Comparison of ENCODE assay signal across 17 cellular contexts in the genomic region with DNA sequence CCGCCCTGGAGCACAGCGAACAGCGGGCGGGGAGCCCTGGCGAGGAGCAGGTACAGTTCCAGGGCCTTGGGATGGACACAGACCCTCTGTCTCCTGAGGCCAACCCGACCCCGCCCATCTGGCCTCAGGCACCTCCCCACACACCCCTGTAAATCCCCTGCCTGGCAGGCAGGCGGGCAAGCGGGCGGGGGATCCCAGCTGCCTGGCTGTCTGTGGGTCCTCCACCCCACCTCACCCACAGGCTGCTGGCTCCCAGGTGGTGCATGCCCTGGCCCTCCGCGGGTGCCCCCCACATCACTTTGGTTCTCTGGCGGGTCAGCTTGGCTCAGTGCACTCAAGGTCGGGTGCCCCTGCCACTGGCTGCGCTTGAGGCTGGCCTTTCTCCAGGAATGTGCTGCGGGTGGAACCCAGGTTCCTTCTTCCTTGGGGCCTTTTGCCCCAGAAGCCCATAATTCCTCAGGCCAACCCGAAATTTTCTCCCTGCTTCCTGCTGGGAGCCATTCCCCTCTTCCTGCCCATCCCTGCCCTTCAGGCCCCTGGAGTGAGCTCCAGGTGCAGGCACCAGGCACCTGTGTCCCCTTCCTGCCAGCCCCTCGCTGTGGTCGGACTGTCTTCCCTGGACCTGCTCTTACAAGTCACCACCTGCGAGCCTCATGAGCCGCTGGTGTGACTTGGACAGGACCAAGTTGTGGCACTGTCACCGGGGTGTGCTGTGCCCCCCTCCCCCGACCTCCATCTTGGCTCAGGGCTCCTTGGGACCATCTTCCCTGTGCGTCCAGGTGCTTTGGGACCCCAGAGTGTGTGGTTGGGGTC. TPM values are rescaled to one million over a fixed set of nuclear protein-coding genes. Genes with fewer than 3 reads are reported as not detected.
DNase-seq lines count a peak whose midpoint lies in the region; ATAC-seq, FAIRE-seq and TF ChIP-seq lines count a peak whose summit lies in the region.
"Had no signal": no experiment of that assay in that cellular context is flagged by ENCODE, and none has a peak within 500 bp of the region (broad histone marks: within the 10 kb centered on the region; RNA-seq: fewer than 3 reads in every experiment).

No MANE protein-coding gene starts in this region.

- peak overlapping the region; percentile 10 to 63; a peak in 3 of 6 replicates for H3K27ac ChIP-seq in A549
- no peak overlapping the region for H3K27ac ChIP-seq in GM12878 (ENCODE audit: control insufficient read depth, insufficient read depth)

- no peaks in the 10 kb centered on the region for H3K9me3 ChIP-seq in A549
- H3K9me3 ChIP-seq in GM12878 (replicated peaks; ENCODE audit: control insufficient read depth, insufficient read depth, low read length) = no peaks in the 10 kb centered on the region

- TF ChIP-seq POLR2A in A549 (IDR thresholded peaks at IDR 0.05; ENCODE audit: low read length) (no peak), GM12891 (IDR thresholded peaks at IDR 0.05; ENCODE audit: low read depth, low read length) (no peak), GM12878 (IDR thresholded peaks at IDR 0.05; ENCODE audit: low read depth, low read length) (peak; percentile 50; the same call in 1 of the 2 replicates)

- BruUV-seq in GM12878 (replicated peaks; lab: Mats Ljungman, UMichigan) = no TSS peak

- ATAC-seq in A549 (peak; percentile 1 to 3; a peak in 2 of 6 replicates), GM12878 (peak; percentile 60), naive B cell (ENCODE audit: low read depth in 2 of 2) (peak; percentile 49 to 62), HG02678 (IDR thresholded peaks at IDR 0.05; ENCODE audit: unreplicated experiment) (no peak), HG02623 (IDR thresholded peaks at IDR 0.05; ENCODE audit: unreplicated experiment) (no peak)

- H3K9ac ChIP-seq in GM12878 (ENCODE audit: control insufficient read depth, insufficient read depth, low read length) = no peak overlapping the region

- POLR2A ChIA-PET in A549 (lab: Yijun Ruan, JAX) = interaction anchor here (1.2 kb wide), 1 partner anchor 17 kb away, joined by 4 read pairs; a partner anchor contains a TSS
- POLR2A ChIA-PET in GM12878 (lab: Charles Lee) = no interaction called here

- peak overlapping the region in 1 of 8 donors; percentile 74 for H3K4me3 Mint-ChIP-seq in naive B cell
- H3K4me3 Mint-ChIP-seq: activated T-helper 1 cell treated with anti-CD3 and anti-CD28 coated beads, Interleukin-12 subunit alpha, Interleukin-12 subunit beta, Interleukin-2, Interleukin-4 antibody, amounts not matched to agents 30 ng/mL and 10 ng/mL and 1 ng/mL, durations not matched to agents 14 hours and 24 hours and 36 hours; T-helper 2 cell treated with Interferon-gamma antibody and Interleukin-4, amounts not matched to agents 5 μg/mL and 100 μg/mL, for 36 hours had no signal

- H3K4me2 ChIP-seq in A549 (no peak overlapping the region), GM12878 (ENCODE audit: control insufficient read depth, insufficient read depth) (no peak overlapping the region)

- H3K4me1 ChIP-seq in A549 (peaks cover 34% of the 10 kb centered on the region), GM12878 (ENCODE audit: control insufficient read depth, insufficient read depth, low read length) (no peaks in the 10 kb centered on the region; the same call in 1 of the 2 replicates)

- SMC1A ChIA-PET in GM12878 (lab: Charles Lee; ENCODE audit: uncharacterized antibody, unreplicated experiment) = no interaction called here

- RAD21 ChIA-PET in GM12878 (lab: Charles Lee; ENCODE audit: unreplicated experiment) = no interaction called here

- intact Hi-C loops in GM12878 (cut with micrococcal nuclease; ENCODE audit: unreplicated experiment) = no loop called here

- no peak for TF ChIP-seq EP300 in A549 (IDR thresholded peaks at IDR 0.05)
- no peak for TF ChIP-seq EP300 in GM12878 (IDR thresholded peaks at IDR 0.05; ENCODE audit: borderline replicate concordance in 1 of 2, control insufficient read depth in 1 of 2, low read depth in 2 of 2, low read length in 2 of 2)

- DNase-seq in A549 (ENCODE audit: low read depth in 1 of 2, low spot score in 1 of 2) (no peak), GM12891 (ENCODE audit: insufficient read length, low spot score) (peak; percentile 53), GM12878 (ENCODE audit: low read depth, low spot score) (no peak), naive B cell (no peak), SHP77 (lab: John Stamatoyannopoulos, UW) (no peak), medulla oblongata (ENCODE audit: extremely low spot score) (no peak)
- DNase-seq: C1 segment of cervical spinal cord; foreskin fibroblast; KG1; NCI-H1417 treated with DMSO at 0.1 percent for 48 hours; NCI-H510A; stimulated activated CD4-positive, alpha-beta T cell treated with anti-CD3 and anti-CD28 coated beads, Interleukin-2, amount 100 ng/mL, for 48 hours had no signal

- WGBS in A549 (ENCODE audit: missing lambda C conversion rate) = 71% methylated on average over 15 of the region's 24 CpGs
- 67% methylated on average over 24 of the region's 24 CpGs for WGBS in GM12878 (ENCODE audit: insufficient coverage, insufficient replicate concordance, low lambda C conversion rate, missing lambda C conversion rate)

- no peaks in the 10 kb centered on the region for H3K36me3 ChIP-seq in GM12878 (ENCODE audit: control insufficient read depth in 2 of 2, insufficient read depth in 2 of 2, low read length in 1 of 2)

- H3K79me2 ChIP-seq in GM12878 (ENCODE audit: control insufficient read depth, insufficient read depth, low read length) = no peaks in the 10 kb centered on the region

- H3K27ac Mint-ChIP-seq in naive B cell = peak overlapping the region in 2 of 6 donors; percentile 47 to 77
- H3K27ac Mint-ChIP-seq: activated T-helper 1 cell treated with anti-CD3 and anti-CD28 coated beads, Interleukin-12 subunit alpha, Interleukin-12 subunit beta, Interleukin-2, Interleukin-4 antibody, amounts not matched to agents 30 ng/mL and 10 ng/mL and 1 ng/mL, durations not matched to agents 14 hours and 24 hours and 36 hours; T-helper 2 cell treated with Interferon-gamma antibody and Interleukin-4, amounts not matched to agents 5 μg/mL and 100 μg/mL, for 36 hours had no signal

- H4K20me1 ChIP-seq in GM12878 (ENCODE audit: control insufficient read depth, insufficient read depth) = no peaks in the 10 kb centered on the region

- no peak for TF ChIP-seq RAD21 in A549 (conservative IDR thresholded peaks at IDR 0.05 in 1 of 2, IDR thresholded peaks at IDR 0.05 in 1 of 2)
- no peak for TF ChIP-seq RAD21 in GM12878 (IDR thresholded peaks at IDR 0.05; ENCODE audit: insufficient read depth, low read depth, low read length)

- no peak for TF ChIP-seq CTCF in A549 (IDR thresholded peaks at IDR 0.05)
- TF ChIP-seq CTCF in GM12878 (IDR thresholded peaks at IDR 0.05 in 2 of 3, conservative IDR thresholded peaks at IDR 0.05 in 1 of 3; ENCODE audit: control insufficient read depth in 2 of 3, extremely low read depth in 1 of 3, insufficient read depth in 1 of 3, low read depth in 3 of 3, low read length in 3 of 3) = no peak

- H3K4me3 ChIP-seq in A549 (no peak overlapping the region), GM12878 (no peak overlapping the region)

- H3K4me1 Mint-ChIP-seq in naive B cell = peaks cover 5 to 8% (median 6%) of the 10 kb centered on the region in 3 donors

- CTCF ChIA-PET in A549 (lab: Yijun Ruan, JAX) = interaction anchor here (1.1 to 2.8 kb wide), 5 partner anchors 12 to 173 kb away, joined by 4 to 7 read pairs (median 7); a partner anchor contains a TSS
- CTCF ChIA-PET in GM12878 (lab: Yijun Ruan, JAX) = no interaction called here

- H3K36me3 Mint-ChIP-seq in naive B cell = no peaks in the 10 kb centered on the region

- no peaks in the 10 kb centered on the region for H3K27me3 ChIP-seq in GM12878 (replicated peaks in 1 of 2; ENCODE audit: control insufficient read depth in 2 of 2, insufficient read depth in 2 of 2, low read length in 1 of 2)

- no peak for FAIRE-seq in A549 (lab: Jason Lieb, UNC)
- no peak for FAIRE-seq in GM12891 (lab: Jason Lieb, UNC)
- FAIRE-seq in GM12878 (lab: Jason Lieb, UNC) = no peak
- FAIRE-seq: RCC 7860 had no signal

- no peaks in the 10 kb centered on the region for H3K9me3 Mint-ChIP-seq in naive B cell
- H3K9me3 Mint-ChIP-seq: activated T-helper 1 cell treated with anti-CD3 and anti-CD28 coated beads, Interleukin-12 subunit alpha, Interleukin-12 subunit beta, Interleukin-2, Interleukin-4 antibody, amounts not matched to agents 30 ng/mL and 10 ng/mL and 1 ng/mL, durations not matched to agents 14 hours and 24 hours and 36 hours; T-helper 2 cell treated with Interferon-gamma antibody and Interleukin-4, amounts not matched to agents 5 μg/mL and 100 μg/mL, for 36 hours had no signal

- H3K27me3 Mint-ChIP-seq in naive B cell = no peaks in the 10 kb centered on the region

- H2AFZ ChIP-seq in GM12878 (ENCODE audit: control insufficient read depth, low read depth, low read length) = no peak overlapping the region

- in situ Hi-C loops in GM12878 (cut with MboI) = no loop called here

RNA-seq across cellular contexts. Expression of a gene that starts 5.3 kb away (rescaled TPM):
- 0.20 and 0.22 TPM in 2 replicates for polyA plus RNA-seq in A549 (2011; rRNA removed)
- 2.3 and 4.3 TPM in 2 replicates for polyA plus RNA-seq in A549 (2012; cell fraction: cytosol; rRNA removed)
- 16.7 and 55.0 TPM in 2 replicates for polyA plus RNA-seq in A549 (2012; cell fraction: nucleus; rRNA removed)
- polyA plus RNA-seq in A549 (2017; fragmentation: RNase III; extraction: RNeasy Plus Mini Kit Qiagen cat#74134 plus additional on column Dnase treatment) = 0.63 to 0.69 TPM (median 0.66 TPM) in 3 replicates
- polyA minus RNA-seq in A549 (2011; rRNA and poly(A)+ RNA removed) = not detected in 2 replicates
- polyA plus RNA-seq in GM12891 (2012; ENCODE audit: low read depth, missing spikeins) = 0.51 TPM
- total RNA-seq in GM12878 (2013; cell fraction: nucleolus; rRNA removed) = not detected in 2 replicates
- 0.71 and 1.8 TPM in 2 replicates for total RNA-seq in GM12878 (2014; rRNA removed)
- not detected in 2 replicates for total RNA-seq in GM12878 (2014; rRNA removed; fragmentation: Illumina TruSeq; extraction: Trizol)
- not detected in 2 replicates for total RNA-seq in GM12878 (2021)
- not detected for polyA plus RNA-seq in GM12878 (2011; ENCODE audit: low read depth)
- not detected in 2 replicates for polyA plus RNA-seq in GM12878 (2011; rRNA removed)
- 0.75 and 1.7 TPM in 2 replicates for polyA plus RNA-seq in GM12878 (2011; cell fraction: cytosol; rRNA removed)
- 11.0 and 11.6 TPM in 2 replicates for polyA plus RNA-seq in GM12878 (2011; cell fraction: nucleus; rRNA removed)
- 0.38 and 0.65 TPM in 2 replicates for polyA plus RNA-seq in GM12878 (2012)
- not detected in 2 replicates for polyA plus RNA-seq in GM12878 (2014; fragmentation: Illumina TruSeq; extraction: Trizol)
- polyA plus RNA-seq in GM12878 (2014; fragmentation: Nextera tagmentation; extraction: Ambion mirVana) = not detected
- polyA plus RNA-seq in GM12878 (2014; rRNA removed) = 1.9 and 2.2 TPM in 2 replicates
- polyA plus RNA-seq in GM12878 (2016; fragmentation: Nextera tagmentation; extraction: Ambion mirVana) = under 1 TPM in 1 of 2 experiments, not detected in 1; 0.67 TPM
- not detected in 2 replicates for polyA minus RNA-seq in GM12878 (2011; rRNA and poly(A)+ RNA removed)
- not detected in 2 replicates for polyA minus RNA-seq in GM12878 (2011; cell fraction: cytosol; rRNA and poly(A)+ RNA removed)
- not detected in 2 replicates for polyA minus RNA-seq in GM12878 (2011; cell fraction: nucleus; rRNA and poly(A)+ RNA removed)
- not detected for polyA plus RNA-seq in naive B cell (ENCODE audit: low read depth in 6 of 6)
- total RNA-seq: activated T-helper 1 cell treated with anti-CD3 and anti-CD28 coated beads, Interleukin-12 subunit alpha, Interleukin-12 subunit beta, Interleukin-2, Interleukin-4 antibody, amounts not matched to agents 30 ng/mL and 10 ng/mL and 1 ng/mL, durations not matched to agents 14 hours and 24 hours and 36 hours had no signal

RNA-seq across cellular contexts. Expression of a gene that starts 16.7 kb away (rescaled TPM):
- polyA plus RNA-seq in A549 (2011; rRNA removed) (14.1 and 25.1 TPM in 2 replicates), A549 (2017; fragmentation: RNase III; extraction: RNeasy Plus Mini Kit Qiagen cat#74134 plus additional on column Dnase treatment) (29.7 to 33.2 TPM (median 31.1 TPM) in 3 replicates), GM12878 (2011; rRNA removed) (23.1 and 27.6 TPM in 2 replicates), GM12878 (2014; fragmentation: Illumina TruSeq; extraction: Trizol) (5.2 and 11.7 TPM in 2 replicates), GM12878 (2014; fragmentation: Nextera tagmentation; extraction: Ambion mirVana) (1 to 10 TPM in 1 of 2 experiments, under 1 TPM in 1; 0.37 to 3.5 TPM), GM12878 (2014; rRNA removed) (42.6 and 49.0 TPM in 2 replicates), GM12878 (2016; fragmentation: Nextera tagmentation; extraction: Ambion mirVana) (10 to 100 TPM; 66.8 to 71.7 TPM), naive B cell (ENCODE audit: low read depth in 6 of 6) (10 to 100 TPM; 35.6 to 62.9 (median 45.8) TPM)
- 50.5 and 52.7 TPM in 2 replicates for polyA plus RNA-seq in A549 (2012; cell fraction: cytosol; rRNA removed)
- 81.2 and 97.2 TPM in 2 replicates for polyA plus RNA-seq in A549 (2012; cell fraction: nucleus; rRNA removed)
- polyA minus RNA-seq in A549 (2011; rRNA and poly(A)+ RNA removed) = 14.8 TPM in 2 replicates
- 26.5 TPM for polyA plus RNA-seq in GM12891 (2012; ENCODE audit: low read depth, missing spikeins)
- total RNA-seq in GM12878 (2013; cell fraction: nucleolus; rRNA removed) = 70.8 and 77.8 TPM in 2 replicates
- total RNA-seq in GM12878 (2014; rRNA removed) (40.6 and 41.6 TPM in 2 replicates), GM12878 (2014; rRNA removed; fragmentation: Illumina TruSeq; extraction: Trizol) (18.2 and 21.6 TPM in 2 replicates), GM12878 (2021) (52.1 and 55.1 TPM in 2 replicates)
- 11.9 TPM for polyA plus RNA-seq in GM12878 (2011; ENCODE audit: low read depth)
- 33.0 and 47.4 TPM in 2 replicates for polyA plus RNA-seq in GM12878 (2011; cell fraction: cytosol; rRNA removed)
- 80.3 and 106 TPM in 2 replicates for polyA plus RNA-seq in GM12878 (2011; cell fraction: nucleus; rRNA removed)
- 27.1 and 27.9 TPM in 2 replicates for polyA plus RNA-seq in GM12878 (2012)
- 22.1 and 28.6 TPM in 2 replicates for polyA minus RNA-seq in GM12878 (2011; rRNA and poly(A)+ RNA removed)
- 7.5 and 9.1 TPM in 2 replicates for polyA minus RNA-seq in GM12878 (2011; cell fraction: cytosol; rRNA and poly(A)+ RNA removed)
- 29.5 and 51.3 TPM in 2 replicates for polyA minus RNA-seq in GM12878 (2011; cell fraction: nucleus; rRNA and poly(A)+ RNA removed)

RNA-seq across cellular contexts. Expression of a gene that starts 16.7 kb away (rescaled TPM):
- 9.2 and 9.5 TPM in 2 replicates for polyA plus RNA-seq in A549 (2011; rRNA removed)
- 28.6 and 32.6 TPM in 2 replicates for polyA plus RNA-seq in A549 (2012; cell fraction: cytosol; rRNA removed)
- polyA plus RNA-seq in A549 (2012; cell fraction: nucleus; rRNA removed) = 98.7 and 141 TPM in 2 replicates
- 22.6 to 25.6 TPM (median 23.9 TPM) in 3 replicates for polyA plus RNA-seq in A549 (2017; fragmentation: RNase III; extraction: RNeasy Plus Mini Kit Qiagen cat#74134 plus additional on column Dnase treatment)
- polyA minus RNA-seq in A549 (2011; rRNA and poly(A)+ RNA removed) = 8.8 and 10.6 TPM in 2 replicates
- polyA plus RNA-seq in GM12891 (2012; ENCODE audit: low read depth, missing spikeins) = 17.1 TPM
- 17.5 and 26.2 TPM in 2 replicates for total RNA-seq in GM12878 (2013; cell fraction: nucleolus; rRNA removed)
- total RNA-seq in GM12878 (2014; rRNA removed) = 23.3 and 24.4 TPM in 2 replicates
- total RNA-seq in GM12878 (2014; rRNA removed; fragmentation: Illumina TruSeq; extraction: Trizol) = 5.3 and 7.4 TPM in 2 replicates
- 34.8 and 37.2 TPM in 2 replicates for total RNA-seq in GM12878 (2021)
- polyA plus RNA-seq in GM12878 (2011; ENCODE audit: low read depth) = 15.5 TPM
- 4.8 and 12.7 TPM in 2 replicates for polyA plus RNA-seq in GM12878 (2011; rRNA removed)
- 14.4 and 24.5 TPM in 2 replicates for polyA plus RNA-seq in GM12878 (2011; cell fraction: cytosol; rRNA removed)
- polyA plus RNA-seq in GM12878 (2011; cell fraction: nucleus; rRNA removed) = 44.3 and 66.3 TPM in 2 replicates
- polyA plus RNA-seq in GM12878 (2012) = 16.7 and 24.9 TPM in 2 replicates
- 1.3 and 4.9 TPM in 2 replicates for polyA plus RNA-seq in GM12878 (2014; fragmentation: Illumina TruSeq; extraction: Trizol)
- polyA plus RNA-seq in GM12878 (2014; fragmentation: Nextera tagmentation; extraction: Ambion mirVana) = under 1 TPM; 0.58 to 0.79 TPM
- 26.7 and 31.6 TPM in 2 replicates for polyA plus RNA-seq in GM12878 (2014; rRNA removed)
- 10 to 100 TPM; 42.5 to 52.9 TPM for polyA plus RNA-seq in GM12878 (2016; fragmentation: Nextera tagmentation; extraction: Ambion mirVana)
- 8.0 and 15.6 TPM in 2 replicates for polyA minus RNA-seq in GM12878 (2011; rRNA and poly(A)+ RNA removed)
- 7.4 and 9.8 TPM in 2 replicates for polyA minus RNA-seq in GM12878 (2011; cell fraction: cytosol; rRNA and poly(A)+ RNA removed)
- 7.1 and 15.2 TPM in 2 replicates for polyA minus RNA-seq in GM12878 (2011; cell fraction: nucleus; rRNA and poly(A)+ RNA removed)
- 10 to 100 TPM; 25.5 to 58.2 (median 28.1) TPM for polyA plus RNA-seq in naive B cell (ENCODE audit: low read depth in 6 of 6)

RNA-seq across cellular contexts. Expression of a gene that starts 33.0 kb away (rescaled TPM):
- polyA plus RNA-seq in A549 (2011; rRNA removed) = 12.6 and 13.5 TPM in 2 replicates
- 10.9 and 14.3 TPM in 2 replicates for polyA plus RNA-seq in A549 (2012; cell fraction: cytosol; rRNA removed)
- 87.2 and 98.4 TPM in 2 replicates for polyA plus RNA-seq in A549 (2012; cell fraction: nucleus; rRNA removed)
- polyA plus RNA-seq in A549 (2017; fragmentation: RNase III; extraction: RNeasy Plus Mini Kit Qiagen cat#74134 plus additional on column Dnase treatment) = 10.7 to 11.6 TPM (median 11.3 TPM) in 3 replicates
- polyA minus RNA-seq in A549 (2011; rRNA and poly(A)+ RNA removed) = 34.4 and 37.9 TPM in 2 replicates
- 8.8 TPM for polyA plus RNA-seq in GM12891 (2012; ENCODE audit: low read depth, missing spikeins)
- total RNA-seq in GM12878 (2013; cell fraction: nucleolus; rRNA removed) = 62.9 and 77.1 TPM in 2 replicates
- 14.5 and 18.0 TPM in 2 replicates for total RNA-seq in GM12878 (2014; rRNA removed)
- 5.0 and 5.9 TPM in 2 replicates for total RNA-seq in GM12878 (2014; rRNA removed; fragmentation: Illumina TruSeq; extraction: Trizol)
- total RNA-seq in GM12878 (2021) = 29.5 and 37.2 TPM in 2 replicates
- polyA plus RNA-seq in GM12878 (2011; ENCODE audit: low read depth) = 2.8 TPM
- 7.5 and 14.9 TPM in 2 replicates for polyA plus RNA-seq in GM12878 (2011; rRNA removed)
- 8.0 and 11.8 TPM in 2 replicates for polyA plus RNA-seq in GM12878 (2011; cell fraction: cytosol; rRNA removed)
- 126 and 149 TPM in 2 replicates for polyA plus RNA-seq in GM12878 (2011; cell fraction: nucleus; rRNA removed)
- 7.2 and 10.1 TPM in 2 replicates for polyA plus RNA-seq in GM12878 (2012)
- polyA plus RNA-seq in GM12878 (2014; fragmentation: Illumina TruSeq; extraction: Trizol) = 3.9 and 7.7 TPM in 2 replicates
- polyA plus RNA-seq in GM12878 (2014; fragmentation: Nextera tagmentation; extraction: Ambion mirVana) = under 1 TPM in 1 of 2 experiments, not detected in 1; 0.40 TPM
- 15.8 and 16.8 TPM in 2 replicates for polyA plus RNA-seq in GM12878 (2014; rRNA removed)
- 10 to 100 TPM; 15.6 to 17.0 TPM for polyA plus RNA-seq in GM12878 (2016; fragmentation: Nextera tagmentation; extraction: Ambion mirVana)
- polyA minus RNA-seq in GM12878 (2011; rRNA and poly(A)+ RNA removed) = 19.0 and 22.7 TPM in 2 replicates
- 6.0 and 6.1 TPM in 2 replicates for polyA minus RNA-seq in GM12878 (2011; cell fraction: cytosol; rRNA and poly(A)+ RNA removed)
- polyA minus RNA-seq in GM12878 (2011; cell fraction: nucleus; rRNA and poly(A)+ RNA removed) = 35.8 and 62.4 TPM in 2 replicates
- polyA plus RNA-seq in naive B cell (ENCODE audit: low read depth in 6 of 6) = 1 to 10 TPM in 5 of 6 donors, not detected in 1; 1.5 to 6.5 (median 3.0) TPM

RNA-seq across cellular contexts. Expression of a gene that starts 37.9 kb away (rescaled TPM):
- polyA plus RNA-seq in A549 (2011; rRNA removed) = 2.5 and 2.8 TPM in 2 replicates
- 9.2 and 14.4 TPM in 2 replicates for polyA plus RNA-seq in A549 (2012; cell fraction: cytosol; rRNA removed)
- 14.7 and 18.5 TPM in 2 replicates for polyA plus RNA-seq in A549 (2012; cell fraction: nucleus; rRNA removed)
- 3.2 to 5.0 TPM (median 3.8 TPM) in 3 replicates for polyA plus RNA-seq in A549 (2017; fragmentation: RNase III; extraction: RNeasy Plus Mini Kit Qiagen cat#74134 plus additional on column Dnase treatment)
- 1.6 and 2.9 TPM in 2 replicates for polyA minus RNA-seq in A549 (2011; rRNA and poly(A)+ RNA removed)
- polyA plus RNA-seq in GM12891 (2012; ENCODE audit: low read depth, missing spikeins) = 1.7 TPM
- 5.0 and 5.2 TPM in 2 replicates for total RNA-seq in GM12878 (2013; cell fraction: nucleolus; rRNA removed)
- 2.1 and 3.6 TPM in 2 replicates for total RNA-seq in GM12878 (2014; rRNA removed)
- 0.64 and 0.81 TPM in 2 replicates for total RNA-seq in GM12878 (2014; rRNA removed; fragmentation: Illumina TruSeq; extraction: Trizol)
- total RNA-seq in GM12878 (2021) = 2.1 and 2.5 TPM in 2 replicates
- 0.91 TPM for polyA plus RNA-seq in GM12878 (2011; ENCODE audit: low read depth)
- polyA plus RNA-seq in GM12878 (2011; rRNA removed) = 0.97 and 1.4 TPM in 2 replicates
- 1.6 and 3.8 TPM in 2 replicates for polyA plus RNA-seq in GM12878 (2011; cell fraction: cytosol; rRNA removed)
- polyA plus RNA-seq in GM12878 (2011; cell fraction: nucleus; rRNA removed) = 23.1 and 27.7 TPM in 2 replicates
- polyA plus RNA-seq in GM12878 (2012) = 2.3 and 2.5 TPM in 2 replicates
- 0.08 and 0.22 TPM in 2 replicates for polyA plus RNA-seq in GM12878 (2014; fragmentation: Illumina TruSeq; extraction: Trizol)
- under 1 TPM in 1 of 2 experiments, not detected in 1; 0.09 TPM for polyA plus RNA-seq in GM12878 (2014; fragmentation: Nextera tagmentation; extraction: Ambion mirVana)
- 2.3 and 2.5 TPM in 2 replicates for polyA plus RNA-seq in GM12878 (2014; rRNA removed)
- 1 to 10 TPM; 1.0 to 1.5 TPM for polyA plus RNA-seq in GM12878 (2016; fragmentation: Nextera tagmentation; extraction: Ambion mirVana)
- 0.80 and 0.93 TPM in 2 replicates for polyA minus RNA-seq in GM12878 (2011; rRNA and poly(A)+ RNA removed)
- polyA minus RNA-seq in GM12878 (2011; cell fraction: cytosol; rRNA and poly(A)+ RNA removed) = 0.67 and 0.83 TPM in 2 replicates
- polyA minus RNA-seq in GM12878 (2011; cell fraction: nucleus; rRNA and poly(A)+ RNA removed) = 1.5 and 1.7 TPM in 2 replicates
- polyA plus RNA-seq in naive B cell (ENCODE audit: low read depth in 6 of 6) = 1 to 10 TPM; 1.2 to 4.2 (median 2.5) TPM

Comparison
In these comparisons a context has a peak if more than half of its experiments do, and no peak if none do; other contexts are left out.
1. ATAC-seq: peak in A549 (2 of 2), GM12878 (single experiment) and naive B cell (2 of 2); none in HG02678 (single experiment) and HG02623 (single experiment).